ENCODE assay signal across 15 cellular contexts in the genomic region with DNA sequence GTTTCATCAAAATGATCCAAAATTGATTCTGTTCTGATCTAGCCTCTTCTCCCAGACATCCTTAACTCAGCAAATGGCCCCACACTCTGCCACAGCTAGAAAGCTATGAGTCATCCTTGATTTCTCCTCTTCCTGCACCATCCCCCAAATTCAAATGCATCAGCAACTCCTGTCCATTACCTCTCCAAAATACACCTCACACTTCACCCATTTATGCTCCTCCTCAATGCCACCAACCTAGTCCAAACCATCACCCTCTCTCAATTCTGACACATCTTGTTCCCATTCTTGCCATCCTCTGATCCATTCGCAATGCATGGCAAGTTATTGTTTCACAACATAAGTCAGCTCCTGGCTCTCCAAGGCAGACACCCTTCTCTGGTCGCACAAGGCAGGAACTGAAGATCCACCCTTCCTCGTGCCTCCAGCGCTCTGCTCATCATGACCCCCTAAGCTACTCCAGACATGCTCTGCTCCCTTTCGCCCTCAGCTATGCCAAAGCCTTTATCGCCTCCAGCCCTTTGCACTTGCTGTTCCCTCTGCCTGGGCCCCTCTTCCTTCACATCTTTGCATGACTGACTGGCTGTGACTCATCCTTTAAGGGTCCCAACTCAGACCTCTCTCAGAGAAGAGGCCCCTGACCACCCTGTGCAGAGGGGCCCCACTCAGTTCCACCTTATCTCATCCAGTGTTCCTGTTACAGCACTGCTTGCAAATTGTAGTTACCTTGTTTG.
DNase-seq lines count a peak whose midpoint lies in the region; ATAC-seq and TF ChIP-seq lines count a peak whose summit lies in the region.
"Had no signal": no experiment of that assay in that cellular context is flagged by ENCODE, and none has a peak within 500 bp of the region (broad histone marks: within the 10 kb centered on the region; RNA-seq: fewer than 3 reads in every experiment).

No MANE protein-coding gene starts in this region.

- POLR2A ChIA-PET in IMR-90 (lab: Charles Lee; ENCODE audit: unreplicated experiment): interaction anchor here (0.5 kb wide), 1 partner anchor 48 kb away, joined by 3 read pairs; no protein-coding TSS in a partner anchor

- peak overlapping the region; percentile 21; the same call in 1 of the 2 replicates for H3K4ac ChIP-seq in IMR-90 (ENCODE audit: low read depth, low read length)
- H3K4ac ChIP-seq in trophoblast cell (ENCODE audit: low read depth, low read length): no peak overlapping the region

- H3K14ac ChIP-seq in IMR-90 (replicated peaks; ENCODE audit: low read depth, low read length) (peak overlapping the region; percentile 22; the same call in 1 of the 2 replicates), trophoblast cell (ENCODE audit: low read length) (peak overlapping the region; percentile 7)

- CTCF ChIA-PET in IMR-90 (lab: Yijun Ruan, JAX): interaction anchor here (1.9 kb wide), 1 partner anchor 15 kb away, joined by 6 read pairs; no protein-coding TSS in a partner anchor

- WGBS in IMR-90 (ENCODE audit: extremely low coverage in 2 of 2, insufficient read length in 1 of 2), 2 experiments: 97% methylated on average over 5 of the region's 6 CpGs; no CpG with 5 or more reads in 1 of the 2 experiments
- no CpG with 5 or more reads among the region's 6 CpGs for WGBS in trophoblast cell (ENCODE audit: extremely low coverage, insufficient coverage, insufficient read length)
- WGBS in thyroid gland, 2 donors: 81 to 87% methylated on average over 6 of the region's 6 CpGs

- H2BK20ac ChIP-seq in IMR-90 (ENCODE audit: low read depth, low read length): peak overlapping the region; percentile 64

- H3K4me3 ChIP-seq in IMR-90 (ENCODE audit: insufficient read depth, low read depth, low read length) (no peak overlapping the region), choroid plexus epithelial cell (ENCODE audit: low read depth, low read length) (no peak overlapping the region), trophoblast cell (ENCODE audit: low read depth, low read length) (no peak overlapping the region), thyroid gland (replicated peaks in 1 of 3) (no peak overlapping the region)
- H3K4me3 ChIP-seq: Peyer's patch had no signal

- peak overlapping the region; percentile 41 for H4K91ac ChIP-seq in IMR-90 (ENCODE audit: insufficient read depth, low read depth, low read length)
- peak overlapping the region; percentile 15 for H4K91ac ChIP-seq in trophoblast cell (ENCODE audit: low read depth, low read length)

- DNase-seq in IMR-90 (peak; percentile 33), choroid plexus epithelial cell (ENCODE audit: low read depth) (peak; percentile 39), trophoblast cell (peak in 1 of 2 donors; percentile 18), thyroid gland (no peak), NCI-H146 (lab: John Stamatoyannopoulos, UW) (no peak), GDM1 (lab: John Stamatoyannopoulos, UW) (no peak)
- no peak for DNase-seq in stimulated activated CD4-positive, alpha-beta T cell treated with anti-CD3 and anti-CD28 coated beads, Interleukin-4, amount 100 ng/mL, for 24 hours
- DNase-seq: foreskin melanocyte; left cardiac atrium; NCI-H1930; Peyer's patch; stimulated activated naive B cell treated with anti-CD40 and anti-IgM and Interleukin-4, amounts not matched to agents 10 μg/mL and 1 μg/mL and 100 μg/mL, for 72 hours had no signal

- ATAC-seq in GM18868 (IDR thresholded peaks at IDR 0.05; ENCODE audit: unreplicated experiment): peak; percentile 58
- ATAC-seq in IMR-90 (ENCODE audit: low read depth): peak; percentile 38

- H3K23ac ChIP-seq in IMR-90 (ENCODE audit: low read depth, low read length) (no peak overlapping the region), trophoblast cell (ENCODE audit: low read length) (no peak overlapping the region)

- no peak overlapping the region for H4K12ac ChIP-seq in trophoblast cell (ENCODE audit: low read depth, low read length)

- H3K36me3 ChIP-seq in IMR-90 (ENCODE audit: control insufficient read depth, insufficient read depth, low read length) (no peaks in the 10 kb centered on the region), trophoblast cell (ENCODE audit: control insufficient read depth in 1 of 2, insufficient read depth in 2 of 2, low read length in 2 of 2) (no peaks in the 10 kb centered on the region), thyroid gland (no peaks in the 10 kb centered on the region)
- H3K36me3 ChIP-seq: neutrophil, Peyer's patch had no signal

- dilution Hi-C loops in IMR-90 (cut with HindIII; ENCODE audit: low sequenced_read_pairs, unreplicated experiment): no loop called here

- intact Hi-C loops in IMR-90 (cut with micrococcal nuclease) (loop anchor here (2.0 to 10.0 kb wide), 3 partner anchors 655 to 1125 kb away; partner anchors contain the start of gene BARD1), thyroid gland (cut with DNase I) (no loop called here)

- peak overlapping the region; percentile 34 for H2BK12ac ChIP-seq in trophoblast cell (ENCODE audit: low read length)

- H3K27me3 ChIP-seq in IMR-90 (ENCODE audit: control insufficient read depth, insufficient read depth, low read length): no peaks in the 10 kb centered on the region
- no peaks in the 10 kb centered on the region for H3K27me3 ChIP-seq in trophoblast cell (ENCODE audit: insufficient read depth, low read length)
- no peaks in the 10 kb centered on the region for H3K27me3 ChIP-seq in thyroid gland
- H3K27me3 ChIP-seq: Peyer's patch had no signal

- H3K9ac ChIP-seq in IMR-90 (ENCODE audit: low read depth, low read length): no peak overlapping the region
- H3K9ac ChIP-seq in trophoblast cell (ENCODE audit: low read length): no peak overlapping the region

- H2AK9ac ChIP-seq in IMR-90 (replicated peaks; ENCODE audit: low read depth, low read length, poor library complexity): no peak overlapping the region

- TF ChIP-seq POLR2A in IMR-90 (IDR thresholded peaks at IDR 0.05; ENCODE audit: low read depth, low read length): no peak
- TF ChIP-seq POLR2A in thyroid gland (IDR thresholded peaks at IDR 0.05): no peak

- H3K9me3 ChIP-seq in IMR-90 (ENCODE audit: control insufficient read depth, insufficient read depth, low read length) (no peaks in the 10 kb centered on the region), trophoblast cell (ENCODE audit: insufficient read depth, low read depth, low read length) (no peaks in the 10 kb centered on the region), thyroid gland (no peaks in the 10 kb centered on the region)
- H3K9me3 ChIP-seq: neutrophil, Peyer's patch had no signal

- in situ Hi-C loops in IMR-90 (cut with MboI; ENCODE audit: low sequenced_read_pairs): loop anchor here (10.0 to 25.0 kb wide), 2 partner anchors 965 to 1117 kb away; partner anchors contain the start of gene BARD1

- H2AK5ac ChIP-seq in IMR-90 (ENCODE audit: low read depth, low read length): peak overlapping the region; percentile 87; the same call in 1 of the 2 replicates
- peak overlapping the region; percentile 28 for H2AK5ac ChIP-seq in trophoblast cell (ENCODE audit: low read length)

- peaks cover 5% of the 10 kb centered on the region; the same call in 1 of the 2 replicates for H3K9me1 ChIP-seq in IMR-90 (ENCODE audit: insufficient read depth, low read length)

- H3K4me2 ChIP-seq in IMR-90 (ENCODE audit: low read depth, low read length): no peak overlapping the region
- no peak overlapping the region for H3K4me2 ChIP-seq in trophoblast cell (ENCODE audit: low read length)

- no peaks in the 10 kb centered on the region for H4K20me1 ChIP-seq in IMR-90 (ENCODE audit: insufficient read depth, low read length)

- BruUV-seq in IMR-90 (replicated peaks; lab: Mats Ljungman, UMichigan): no TSS peak

- H3K79me1 ChIP-seq in IMR-90 (ENCODE audit: low read depth in 1 of 2, low read length in 2 of 2) (no peaks in the 10 kb centered on the region), trophoblast cell (ENCODE audit: low read length) (peaks cover 11% of the 10 kb centered on the region)

- peak overlapping the region; percentile 16; the same call in 1 of the 2 replicates for H2BK120ac ChIP-seq in IMR-90 (ENCODE audit: low read depth, low read length)
- H2BK120ac ChIP-seq in trophoblast cell (ENCODE audit: insufficient read depth, low read length, poor library complexity): peak overlapping the region; percentile 4

- TF ChIP-seq CTCF in IMR-90 (conservative IDR thresholded peaks at IDR 0.05; ENCODE audit: low read depth, low read length) (no peak), choroid plexus epithelial cell (conservative IDR thresholded peaks at IDR 0.05; ENCODE audit: low read depth, low read length) (no peak), thyroid gland (IDR thresholded peaks at IDR 0.05) (no peak)

- no peak overlapping the region for H2BK5ac ChIP-seq in IMR-90 (ENCODE audit: low read depth, low read length, poor library complexity, severe bottlenecking)
- H2BK5ac ChIP-seq in trophoblast cell (ENCODE audit: low read depth, low read length, poor library complexity): peak overlapping the region; percentile 3

- no peak for TF ChIP-seq RAD21 in IMR-90 (IDR thresholded peaks at IDR 0.05; ENCODE audit: low read length)

- H3K18ac ChIP-seq in IMR-90 (ENCODE audit: low read depth, low read length): 0 out of 2 replicates have a peak overlapping the region, but pooled peaks have one; percentile 6
- H3K18ac ChIP-seq in trophoblast cell (ENCODE audit: low read length): no peak overlapping the region

- H3K4me1 ChIP-seq in IMR-90 (ENCODE audit: control insufficient read depth, insufficient read depth, low read length) (peaks cover 8% of the 10 kb centered on the region), trophoblast cell (ENCODE audit: control insufficient read depth in 1 of 2, insufficient read depth in 2 of 2, low read length in 2 of 2) (peaks cover 7 to 13% of the 10 kb centered on the region in 2 experiments), thyroid gland (no peaks in the 10 kb centered on the region)
- H3K4me1 ChIP-seq: Peyer's patch had no signal

- H3K56ac ChIP-seq in IMR-90 (ENCODE audit: extremely low read depth, insufficient read depth, low read length): no peak overlapping the region

- peak overlapping the region in 1 of 2 experiments; percentile 3; a peak in 1 of 4 replicates for H4K8ac ChIP-seq in IMR-90 (ENCODE audit: low read depth in 2 of 2, low read length in 2 of 2)
- peak overlapping the region; percentile 0 for H4K8ac ChIP-seq in trophoblast cell (ENCODE audit: low read depth, low read length)

- H2AFZ ChIP-seq in IMR-90 (replicated peaks; ENCODE audit: low read length, poor library complexity): no peak overlapping the region
- H2AFZ ChIP-seq in trophoblast cell (ENCODE audit: insufficient read depth, low read length, poor library complexity): no peak overlapping the region

- no peaks in the 10 kb centered on the region for H3K79me2 ChIP-seq in trophoblast cell (ENCODE audit: control insufficient read depth, insufficient read depth, low read length, poor library complexity)

- H3K27ac ChIP-seq in IMR-90 (ENCODE audit: insufficient read depth, low read length) (no peak overlapping the region), trophoblast cell (ENCODE audit: low read depth, low read length) (peak overlapping the region; percentile 83), thyroid gland (no peak overlapping the region)
- H3K27ac ChIP-seq: neutrophil, Peyer's patch, VCaP had no signal

- H2BK15ac ChIP-seq in IMR-90 (ENCODE audit: low read depth, low read length): 0 out of 3 replicates have a peak overlapping the region, but pooled peaks have one; percentile 6

- no peak overlapping the region; the same call in 1 of the 2 replicates for H4K5ac ChIP-seq in IMR-90 (ENCODE audit: low read depth, low read length)

Comparison
In these comparisons a context has a peak if more than half of its experiments do, and no peak if none do; other contexts are left out.
1. DNase-seq: peak in IMR-90 (single experiment) and choroid plexus epithelial cell (single experiment); none in thyroid gland (0 of 2), NCI-H146 (single experiment), stimulated activated CD4-positive, alpha-beta T cell treated with anti-CD3 and anti-CD28 coated beads, Interleukin-4, amount 100 ng/mL, for 24 hours (single experiment) and GDM1 (single experiment).